Comparison of ENCODE assay signal across 1 cellular context in the genomic region with DNA sequence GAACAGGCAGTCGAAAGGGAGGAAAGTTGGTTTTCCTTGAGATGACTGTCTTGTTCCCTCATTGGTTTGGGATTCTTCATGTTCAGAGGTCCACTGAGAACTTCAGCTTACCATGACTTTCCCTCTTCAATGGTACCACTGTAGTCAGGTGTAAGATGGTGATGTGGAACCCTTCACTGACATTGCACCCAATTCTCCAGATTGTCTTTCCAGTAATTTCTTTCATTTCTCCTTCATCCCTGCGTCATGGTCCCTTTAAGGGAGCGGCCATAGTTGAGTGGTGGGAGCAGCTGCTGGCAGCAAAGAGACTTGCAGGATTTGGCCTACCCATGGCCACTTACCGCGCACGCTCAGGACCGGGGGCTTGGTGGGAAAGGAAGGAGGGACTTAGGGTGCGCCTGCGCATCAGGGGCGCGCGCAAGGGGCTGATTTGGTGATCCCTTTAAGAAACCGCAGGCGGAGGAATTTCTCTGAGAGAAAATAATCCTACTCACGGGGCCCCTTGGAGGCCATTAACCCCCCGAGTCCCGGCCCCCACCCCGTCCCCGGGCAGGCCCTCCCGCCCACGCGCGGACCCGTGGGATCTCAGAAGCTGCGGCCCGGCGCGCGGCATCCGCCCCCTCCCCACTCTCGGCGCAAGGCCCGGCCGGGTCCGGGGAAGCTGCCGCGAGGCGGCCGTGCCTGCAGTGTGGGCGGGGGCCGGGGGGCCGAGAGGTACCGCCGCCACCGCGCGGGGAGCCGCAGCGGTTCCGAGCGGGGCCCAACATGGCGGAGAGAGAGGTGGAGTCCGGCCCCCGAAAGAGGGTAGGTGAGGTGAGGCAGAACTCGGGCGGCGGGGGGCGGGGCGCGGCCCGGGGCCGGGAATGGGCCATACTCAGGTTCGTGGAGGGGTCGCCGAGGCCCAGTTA.
TF ChIP-seq lines count a peak whose summit lies in the region.

A gene (plus strand): TSS at position 428 of the 908 bp plus-strand sequence. CDS start 338 bp downstream, at position 766.

TF ChIP-seq in GM23338, 12 proteins besides CTCF, POLR2A, EP300 and RAD21 (continued from another document):
- TF ChIP-seq CREB1 (CRISPR knock-in tag; IDR thresholded peaks at IDR 0.05; ENCODE audit: low read depth): no peak; the same call in 1 of the 2 replicates
TF ChIP-seq in GM23338: peak in this region for 3.
